ENCODE assay signal across 27 cellular contexts in genomic region chr3:100411091-100411982, GRCh38.
"Had no signal": no experiment of that assay in that cellular context is flagged by ENCODE, and none has a peak within 500 bp of the region (broad histone marks: within the 10 kb centered on the region; RNA-seq: fewer than 3 reads in every experiment).

No MANE protein-coding gene starts in this region.

- H3K27ac ChIP-seq: lower lobe of right lung, neural progenitor cell, neutrophil, ovary, right atrium auricular region, skin epidermis, stomach, testis, thyroid gland, transverse colon, upper lobe of left lung, vagina had no signal

- ATAC-seq: left ventricle myocardium superior; lower lobe of right lung; natural killer cell; sciatic nerve; stimulated activated naive B cell treated with anti-CD40 and anti-IgM and Interleukin-4, amounts not matched to agents 10 μg/mL and 1 μg/mL and 100 μg/mL, for 72 hours; stimulated activated naive CD8-positive, alpha-beta T cell treated with anti-CD3 and anti-CD28 coated beads, Interleukin-15, Interleukin-2, amounts not matched to agents 100 U/mL and 50 U/mL, for 24 hours had no signal

- FAIRE-seq: islet of Langerhans had no signal

- H2AFZ ChIP-seq: neural progenitor cell had no signal

- H3K4me2 ChIP-seq: neural progenitor cell had no signal

- H3K4me1 ChIP-seq: lower lobe of right lung, right atrium auricular region, stomach, testis, thyroid gland, upper lobe of left lung, vagina had no signal

- DNase-seq: hypothalamus; immature natural killer cell; left ventricle myocardium superior; lower lobe of right lung; mesendoderm; naive B cell; natural killer cell; nephron progenitor cell; ovary; stimulated activated CD4-positive, alpha-beta T cell treated with anti-CD3 and anti-CD28 coated beads, Interleukin-12 subunit alpha, Interleukin-12 subunit beta, amount 100 ng/mL, for 4 hours; stimulated activated CD4-positive, alpha-beta T cell treated with anti-CD3 and anti-CD28 coated beads, Interleukin-15, amount 100 ng/mL, for 24 hours; stimulated activated CD4-positive, alpha-beta T cell treated with anti-CD3 and anti-CD28 coated beads, Interleukin-2, amount 100 ng/mL, for 24 hours; stimulated activated CD4-positive, alpha-beta T cell treated with anti-CD3 and anti-CD28 coated beads, Interleukin-4, amount 100 ng/mL, for 1 hour; stimulated activated naive B cell treated with anti-CD40 and anti-IgM and Interleukin-4, amounts not matched to agents 10 μg/mL and 1 μg/mL and 100 μg/mL, for 72 hours; stimulated activated naive CD8-positive, alpha-beta T cell treated with anti-CD3 and anti-CD28 coated beads, Interleukin-15, Interleukin-2, amounts not matched to agents 100 U/mL and 50 U/mL, for 24 hours; stomach; testis; thyroid gland; transverse colon; upper lobe of left lung had no signal

- H3K36me3 ChIP-seq: lower lobe of right lung, neural progenitor cell, neutrophil, ovary, right atrium auricular region, thyroid gland, upper lobe of left lung, vagina had no signal

- H3K9me3 ChIP-seq: ovary, testis, thyroid gland, vagina had no signal

- H3K9ac ChIP-seq: neural progenitor cell had no signal

- H3K27me3 ChIP-seq: neural progenitor cell, neutrophil, ovary, right atrium auricular region, stomach, testis, thyroid gland, transverse colon, upper lobe of left lung, vagina had no signal

- H3K4me3 ChIP-seq: lower lobe of right lung, neural progenitor cell, ovary, right atrium auricular region, skin epidermis, stomach, testis, thyroid gland, transverse colon, upper lobe of left lung, vagina had no signal
